9 cellular contexts compared by ENCODE assay signal in the genomic region with DNA sequence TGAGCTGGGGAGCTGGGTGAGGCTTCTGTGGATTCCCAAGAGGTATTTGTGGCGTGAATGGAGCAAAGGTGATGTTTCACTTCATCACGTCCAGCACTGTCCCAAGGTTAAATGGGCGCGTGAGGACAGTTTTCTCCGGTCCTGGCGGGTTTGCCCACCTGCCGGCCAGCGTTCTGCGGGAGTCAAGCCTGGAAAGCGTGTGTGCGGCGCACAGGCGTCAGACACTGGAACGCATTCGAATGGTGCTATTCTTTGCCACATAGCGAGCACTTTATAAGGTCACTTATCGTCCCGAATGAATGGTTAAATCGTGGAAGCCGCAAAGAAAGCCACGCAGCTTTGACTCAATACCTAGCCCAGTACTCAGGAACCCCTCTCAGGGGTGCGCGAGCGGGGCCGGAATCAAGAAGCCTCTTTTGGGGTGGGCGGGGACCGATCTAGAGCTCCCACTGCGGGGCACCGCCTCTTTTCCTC. TPM values are rescaled to one million over a fixed set of nuclear protein-coding genes. Genes with fewer than 3 reads are reported as not detected.
DNase-seq lines count a peak whose midpoint lies in the region; ATAC-seq and TF ChIP-seq lines count a peak whose summit lies in the region.
"Had no signal": no experiment of that assay in that cellular context is flagged by ENCODE, and none has a peak within 500 bp of the region (broad histone marks: within the 10 kb centered on the region; RNA-seq: fewer than 3 reads in every experiment).

No MANE protein-coding gene starts in this region.

- H3K27ac ChIP-seq in 22Rv1 (peak overlapping the region; percentile 74; the same call in 1 of the 2 replicates), body of pancreas (peak overlapping the region in 1 of 4 donors; percentile 75)

- H3K27ac Mint-ChIP-seq in HFFc6: peak overlapping the region; percentile 91; the same call in 1 of the 2 replicates

- peak overlapping the region; percentile 86 for H3K4me3 Mint-ChIP-seq in HFFc6

- H3K4me1 ChIP-seq in body of pancreas (peaks cover 16% of the 10 kb centered on the region), mononuclear cell (ENCODE audit: insufficient read depth, low read length) (peaks cover 21% of the 10 kb centered on the region)

- TF ChIP-seq CTCF in 22Rv1 (IDR thresholded peaks at IDR 0.05): no peak
- TF ChIP-seq CTCF in HFFc6 (IDR thresholded peaks at IDR 0.05): no peak
- TF ChIP-seq CTCF in body of pancreas (IDR thresholded peaks at IDR 0.05): no peak

- peaks cover 0 to 4% of the 10 kb centered on the region in 2 donors for H3K36me3 ChIP-seq in body of pancreas (replicated peaks in 1 of 2; ENCODE audit: insufficient read depth in 1 of 2, low read depth in 2 of 2)

- DNase-seq in HFFc6 (no peak), body of pancreas (no peak), CD1c-positive myeloid dendritic cell (ENCODE audit: extremely low spot score) (no peak), UCSD-AML1 (lab: John Stamatoyannopoulos, UW; ENCODE audit: unreplicated experiment) (no peak)

- peaks cover 24% of the 10 kb centered on the region for H3K36me3 Mint-ChIP-seq in HFFc6 (ENCODE audit: low read depth)

- H3K9me3 Mint-ChIP-seq in HFFc6: no peaks in the 10 kb centered on the region

- 6 to 7% methylated on average over 24 to 29 of the region's 29 CpGs for WGBS in body of pancreas, 2 donors

- H3K4me1 Mint-ChIP-seq in HFFc6 (ENCODE audit: low read depth): peaks cover 35% of the 10 kb centered on the region

- TF ChIP-seq POLR2A in body of pancreas (IDR thresholded peaks at IDR 0.05): no peak

- no peaks in the 10 kb centered on the region for H3K9me3 ChIP-seq in body of pancreas
- no peaks in the 10 kb centered on the region for H3K9me3 ChIP-seq in mononuclear cell (ENCODE audit: low read depth, low read length)
- H3K9me3 ChIP-seq: adrenal gland had no signal

- intact Hi-C loops in body of pancreas (cut with DNase I): no loop called here

- H3K27me3 Mint-ChIP-seq in HFFc6 (ENCODE audit: insufficient read depth): no peaks in the 10 kb centered on the region; the same call in none of the 2 replicates

- H3K4me3 ChIP-seq in body of pancreas (peak overlapping the region; percentile 23 to 87), mononuclear cell (ENCODE audit: low read length) (peak overlapping the region; percentile 93)

- H3K27me3 ChIP-seq in body of pancreas (no peaks in the 10 kb centered on the region), mononuclear cell (ENCODE audit: insufficient read depth, low read length) (no peaks in the 10 kb centered on the region)
- H3K27me3 ChIP-seq: adrenal gland had no signal

- ATAC-seq in body of pancreas: peak; percentile 7
- no peak for ATAC-seq in HG03045 (IDR thresholded peaks at IDR 0.05; ENCODE audit: unreplicated experiment)
- ATAC-seq in HG02610 (IDR thresholded peaks at IDR 0.05; ENCODE audit: unreplicated experiment): no peak

RNA-seq across cellular contexts. Expression of a gene that starts 0.4 kb away (rescaled TPM):
- 100 to 1,000 TPM; 105 to 121 (median 110) TPM for total RNA-seq in HFFc6 (2021; fragmentation: NEBNext Ultra II Directional; extraction: Animal tissue kit (Norgen Biotek cat#: 25700))
- total RNA-seq in body of pancreas (10 to 100 TPM; 18.9 to 24.7 TPM), mononuclear cell (84.0 TPM)

RNA-seq across cellular contexts. Expression of a gene that starts 42.9 kb away (rescaled TPM):
- total RNA-seq in HFFc6 (2021; fragmentation: NEBNext Ultra II Directional; extraction: Animal tissue kit (Norgen Biotek cat#: 25700)): 1 to 10 TPM in 5 of 6 experiments, under 1 TPM in 1; 1.00 to 1.9 (median 1.3) TPM
- total RNA-seq in body of pancreas (1 to 10 TPM; 1.0 to 1.6 TPM), mononuclear cell (16.8 TPM)
